29 cellular contexts compared by ENCODE assay signal in the genomic region with DNA sequence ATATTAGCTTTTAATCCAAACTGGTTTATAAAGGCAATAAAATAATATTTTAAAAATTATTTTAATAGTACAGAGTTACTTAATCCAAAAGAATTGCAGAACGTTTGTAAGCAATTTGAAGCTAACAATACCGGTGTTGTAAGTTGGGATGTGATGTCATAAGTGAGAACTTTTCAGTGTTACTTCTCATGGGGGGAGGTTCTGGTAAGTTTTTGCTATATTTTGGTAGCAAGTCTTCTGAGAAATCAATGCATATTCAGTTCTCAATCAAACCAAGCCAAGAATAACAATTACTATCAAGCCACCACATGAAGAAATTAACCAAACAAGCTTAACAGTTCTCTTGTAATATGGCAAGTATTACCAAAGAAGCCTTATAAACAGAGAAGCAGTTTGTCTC.
DNase-seq lines count a peak whose midpoint lies in the region; ATAC-seq and TF ChIP-seq lines count a peak whose summit lies in the region.
"Had no signal": no experiment of that assay in that cellular context is flagged by ENCODE, and none has a peak within 500 bp of the region (broad histone marks: within the 10 kb centered on the region; RNA-seq: fewer than 3 reads in every experiment).

No MANE protein-coding gene starts in this region.

- H3K27ac Mint-ChIP-seq in CD4-positive, CD25-positive, alpha-beta regulatory T cell = no peak overlapping the region
- H3K27ac Mint-ChIP-seq: activated B cell treated with CpG ODN at 0.5 μM for 24 hours; activated CD4-positive, alpha-beta T cell treated with anti-CD3 and anti-CD28 coated beads, Interleukin-2, amount 10 ng/mL, durations not matched to agents 7 days and 5 days; activated naive CD8-positive, alpha-beta T cell treated with anti-CD3 and anti-CD28 coated beads, Interleukin-2, amount 10 ng/mL, durations not matched to agents 7 days and 5 days; mesothelial cell of epicardium had no signal

- no peaks in the 10 kb centered on the region for H3K27me3 Mint-ChIP-seq in CD4-positive, CD25-positive, alpha-beta regulatory T cell
- H3K27me3 Mint-ChIP-seq: activated B cell treated with CpG ODN at 0.5 μM for 24 hours; activated CD4-positive, alpha-beta T cell treated with anti-CD3 and anti-CD28 coated beads, Interleukin-2, amount 10 ng/mL, durations not matched to agents 7 days and 5 days; activated naive CD8-positive, alpha-beta T cell treated with anti-CD3 and anti-CD28 coated beads, Interleukin-2, amount 10 ng/mL, durations not matched to agents 7 days and 5 days; stimulated activated memory B cell treated with anti-CD40 and anti-IgM and Interleukin-4, amounts not matched to agents 10 μg/mL and 1 μg/mL and 100 μg/mL, for 72 hours had no signal

- DNase-seq in CD4-positive, CD25-positive, alpha-beta regulatory T cell = no peak
- peak; percentile 38 for DNase-seq in LHCN-M2 (ENCODE audit: low read depth)
- DNase-seq in choroid plexus epithelial cell (ENCODE audit: low read depth) = peak; percentile 83
- peak; percentile 21 for DNase-seq in fibroblast of the conjunctiva (ENCODE audit: low read depth)
- DNase-seq in activated effector memory CD4-positive, alpha-beta T cell treated with Interleukin-2 at 50 U/mL for 16 hours = no peak
- DNase-seq in HCEC 1CT = no peak
- DNase-seq in tibial nerve (ENCODE audit: low spot score in 2 of 2) = no peak
- DNase-seq: activated B cell treated with CpG ODN at 0.5 μM for 24 hours; activated CD4-positive, alpha-beta T cell treated with anti-CD3 and anti-CD28 coated beads, Interleukin-2, amount 10 ng/mL, durations not matched to agents 7 days and 5 days; activated gamma-delta T cell treated with Interleukin-2 at 50 U/mL for 16 hours; activated naive CD8-positive, alpha-beta T cell treated with anti-CD3 and anti-CD28 coated beads, Interleukin-2, amount 10 ng/mL, durations not matched to agents 7 days and 5 days; activated T-cell treated with anti-CD3 and anti-CD28 coated beads, Interleukin-2, amount 50 U/mL, for 4 hours; aorta; cerebellar nuclear complex; DMS79 treated with DMSO at 0.1 percent for 48 hours; foreskin keratinocyte; GDM1; heart left ventricle; NCI-H1417; NCI-H2029; NCI-H2227 treated with DMSO at 0.1 percent for 48 hours; NCI-H69; PC-3; psoas muscle; SK-N-SH had no signal

- no peak for ATAC-seq in CD4-positive, CD25-positive, alpha-beta regulatory T cell (ENCODE audit: low read depth in 2 of 2)
- no peak for ATAC-seq in HG02763 (IDR thresholded peaks at IDR 0.05; ENCODE audit: unreplicated experiment)
- ATAC-seq: activated T-cell treated with anti-CD3 and anti-CD28 coated beads, Interleukin-2, amount 50 U/mL, for 4 hours; foreskin keratinocyte; PC-3; stimulated activated memory B cell treated with anti-CD40 and anti-IgM and Interleukin-4, amounts not matched to agents 10 μg/mL and 1 μg/mL and 100 μg/mL, for 72 hours had no signal

- no peaks in the 10 kb centered on the region for H3K9me3 Mint-ChIP-seq in CD4-positive, CD25-positive, alpha-beta regulatory T cell
- H3K9me3 Mint-ChIP-seq: activated B cell treated with CpG ODN at 0.5 μM for 24 hours; activated naive CD8-positive, alpha-beta T cell treated with anti-CD3 and anti-CD28 coated beads, Interleukin-2, amount 10 ng/mL, durations not matched to agents 7 days and 5 days; activated T-cell treated with anti-CD3 and anti-CD28 coated beads, Interleukin-2, amount 50 U/mL, for 4 hours; mesothelial cell of epicardium; stimulated activated memory B cell treated with anti-CD40 and anti-IgM and Interleukin-4, amounts not matched to agents 10 μg/mL and 1 μg/mL and 100 μg/mL, for 72 hours had no signal

- no peaks in the 10 kb centered on the region for H3K36me3 ChIP-seq in CD4-positive, CD25-positive, alpha-beta regulatory T cell (ENCODE audit: control insufficient read depth, insufficient read depth, low read length)
- H3K36me3 ChIP-seq in tibial nerve = no peaks in the 10 kb centered on the region
- H3K36me3 ChIP-seq: heart left ventricle had no signal

- peak overlapping the region in 1 of 4 donors; percentile 20 for H3K4me3 Mint-ChIP-seq in CD4-positive, CD25-positive, alpha-beta regulatory T cell
- H3K4me3 Mint-ChIP-seq: activated B cell treated with CpG ODN at 0.5 μM for 24 hours; activated CD4-positive, alpha-beta T cell treated with anti-CD3 and anti-CD28 coated beads, Interleukin-2, amount 10 ng/mL, durations not matched to agents 7 days and 5 days; activated naive CD8-positive, alpha-beta T cell treated with anti-CD3 and anti-CD28 coated beads, Interleukin-2, amount 10 ng/mL, durations not matched to agents 7 days and 5 days; activated T-cell treated with anti-CD3 and anti-CD28 coated beads, Interleukin-2, amount 50 U/mL, for 4 hours; mesothelial cell of epicardium; stimulated activated memory B cell treated with anti-CD40 and anti-IgM and Interleukin-4, amounts not matched to agents 10 μg/mL and 1 μg/mL and 100 μg/mL, for 72 hours had no signal

- WGBS in tibial nerve, 2 donors = 12 to 15% methylated on average over 2 of the region's 2 CpGs

- peaks cover 78% of the 10 kb centered on the region for H3K4me1 ChIP-seq in CD4-positive, CD25-positive, alpha-beta regulatory T cell (ENCODE audit: control insufficient read depth, insufficient read depth, low read length, poor library complexity, severe bottlenecking)
- peaks cover 0 to 54% (median 17%) of the 10 kb centered on the region in 4 donors for H3K4me1 ChIP-seq in tibial nerve

- H3K4me3 ChIP-seq in CD4-positive, CD25-positive, alpha-beta regulatory T cell (ENCODE audit: low read depth, low read length) = peak overlapping the region; percentile 72
- no peak overlapping the region for H3K4me3 ChIP-seq in choroid plexus epithelial cell (ENCODE audit: low read depth, low read length)
- no peak overlapping the region for H3K4me3 ChIP-seq in tibial nerve
- H3K4me3 ChIP-seq: skin epidermis had no signal

- TF ChIP-seq POLR2A in tibial nerve (IDR thresholded peaks at IDR 0.05) = no peak

- no peaks in the 10 kb centered on the region for H3K36me3 Mint-ChIP-seq in CD4-positive, CD25-positive, alpha-beta regulatory T cell
- H3K36me3 Mint-ChIP-seq: mesothelial cell of epicardium had no signal

- peak overlapping the region; percentile 74 for H3K27ac ChIP-seq in CD4-positive, CD25-positive, alpha-beta regulatory T cell (ENCODE audit: insufficient read depth, low read length, poor library complexity, severe bottlenecking)
- H3K27ac ChIP-seq in tibial nerve = peak overlapping the region in 1 of 4 donors; percentile 30
- H3K27ac ChIP-seq: foreskin keratinocyte had no signal

- no peak for TF ChIP-seq EP300 in tibial nerve (IDR thresholded peaks at IDR 0.05)

- H3K9me3 ChIP-seq in CD4-positive, CD25-positive, alpha-beta regulatory T cell (ENCODE audit: control insufficient read depth in 2 of 2, low read length in 2 of 2) = no peaks in the 10 kb centered on the region
- no peaks in the 10 kb centered on the region for H3K9me3 ChIP-seq in tibial nerve
- H3K9me3 ChIP-seq: heart left ventricle, psoas muscle, SK-N-SH had no signal

- no peaks in the 10 kb centered on the region for H3K27me3 ChIP-seq in CD4-positive, CD25-positive, alpha-beta regulatory T cell (ENCODE audit: control insufficient read depth, insufficient read depth, low read length)
- H3K27me3 ChIP-seq in tibial nerve = no peaks in the 10 kb centered on the region
- H3K27me3 ChIP-seq: foreskin keratinocyte, heart left ventricle had no signal

- H3K4me1 Mint-ChIP-seq in CD4-positive, CD25-positive, alpha-beta regulatory T cell = peaks cover 60 to 91% (median 78%) of the 10 kb centered on the region in 4 donors

- no peak for TF ChIP-seq CTCF in choroid plexus epithelial cell (conservative IDR thresholded peaks at IDR 0.05; ENCODE audit: low read depth, low read length)
- no peak for TF ChIP-seq CTCF in tibial nerve (IDR thresholded peaks at IDR 0.05)

Comparison
In these comparisons a context has a peak if more than half of its experiments do, and no peak if none do; other contexts are left out.
1. DNase-seq: peak in LHCN-M2 (single experiment), choroid plexus epithelial cell (single experiment) and fibroblast of the conjunctiva (single experiment); none in CD4-positive, CD25-positive, alpha-beta regulatory T cell (0 of 3), activated effector memory CD4-positive, alpha-beta T cell treated with Interleukin-2 at 50 U/mL for 16 hours (single experiment), HCEC 1CT (single experiment) and tibial nerve (0 of 2).